Comparison of ENCODE assay signal across 23 cellular contexts in genomic region chr18:52000435-52000834, GRCh38.
DNase-seq lines count a peak whose midpoint lies in the region; ATAC-seq and TF ChIP-seq lines count a peak whose summit lies in the region.
"Had no signal": no experiment of that assay in that cellular context is flagged by ENCODE, and none has a peak within 500 bp of the region (broad histone marks: within the 10 kb centered on the region; RNA-seq: fewer than 3 reads in every experiment).

No MANE protein-coding gene starts in this region.

- H3K4me1 Mint-ChIP-seq in activated B cell treated with CpG ODN at 0.5 μM for 24 hours = peaks cover 22% of the 10 kb centered on the region
- peaks cover 6% of the 10 kb centered on the region for H3K4me1 Mint-ChIP-seq in stimulated activated memory B cell treated with anti-CD40 and anti-IgM and Interleukin-4, amounts not matched to agents 10 μg/mL and 1 μg/mL and 100 μg/mL, for 72 hours
- H3K4me1 Mint-ChIP-seq: CD14-positive monocyte; CD8-positive, alpha-beta memory T cell had no signal

- intact Hi-C loops in activated B cell treated with CpG ODN at 0.5 μM for 24 hours (cut with micrococcal nuclease) = loop anchor here (10.0 kb wide), 2 partner anchors 46 to 64 kb away; no protein-coding TSS in a partner anchor

- H3K27me3 ChIP-seq in effector memory CD4-positive, alpha-beta T cell (replicated peaks; ENCODE audit: control insufficient read depth, insufficient read depth, low read length, poor library complexity, severe bottlenecking) = no peaks in the 10 kb centered on the region
- H3K27me3 ChIP-seq: BE2C; BLaER1 treated with 17β-estradiol and CSF1 and Interleukin-3, amounts not matched to agents 10 nM and 100 nM had no signal

- H3K4me3 Mint-ChIP-seq in activated B cell treated with CpG ODN at 0.5 μM for 24 hours = no peak overlapping the region
- H3K4me3 Mint-ChIP-seq in stimulated activated memory B cell treated with anti-CD40 and anti-IgM and Interleukin-4, amounts not matched to agents 10 μg/mL and 1 μg/mL and 100 μg/mL, for 72 hours = no peak overlapping the region
- H3K4me3 Mint-ChIP-seq: CD14-positive monocyte; CD4-positive, alpha-beta T cell; CD8-positive, alpha-beta memory T cell had no signal

- H3K36me3 ChIP-seq in effector memory CD4-positive, alpha-beta T cell (ENCODE audit: control insufficient read depth, insufficient read depth, low read length) = no peaks in the 10 kb centered on the region
- H3K36me3 ChIP-seq: BE2C; BLaER1 treated with 17β-estradiol and CSF1 and Interleukin-3, amounts not matched to agents 10 nM and 100 nM had no signal

- no peak for TF ChIP-seq CTCF in activated B cell treated with CpG ODN at 0.5 μM for 24 hours (IDR thresholded peaks at IDR 0.05)

- H3K9me3 ChIP-seq in effector memory CD4-positive, alpha-beta T cell (ENCODE audit: control insufficient read depth, low read length) = no peaks in the 10 kb centered on the region
- H3K9me3 ChIP-seq: A549; BE2C; BLaER1 treated with 17β-estradiol and CSF1 and Interleukin-3, amounts not matched to agents 10 nM and 100 nM had no signal

- H3K27me3 Mint-ChIP-seq in activated B cell treated with CpG ODN at 0.5 μM for 24 hours = no peaks in the 10 kb centered on the region
- no peaks in the 10 kb centered on the region for H3K27me3 Mint-ChIP-seq in stimulated activated memory B cell treated with anti-CD40 and anti-IgM and Interleukin-4, amounts not matched to agents 10 μg/mL and 1 μg/mL and 100 μg/mL, for 72 hours
- H3K27me3 Mint-ChIP-seq: CD4-positive, alpha-beta T cell; CD8-positive, alpha-beta memory T cell had no signal

- peaks cover 3% of the 10 kb centered on the region for H3K9me3 Mint-ChIP-seq in activated B cell treated with CpG ODN at 0.5 μM for 24 hours
- H3K9me3 Mint-ChIP-seq in stimulated activated memory B cell treated with anti-CD40 and anti-IgM and Interleukin-4, amounts not matched to agents 10 μg/mL and 1 μg/mL and 100 μg/mL, for 72 hours = no peaks in the 10 kb centered on the region
- H3K9me3 Mint-ChIP-seq: CD4-positive, alpha-beta T cell had no signal

- no peaks in the 10 kb centered on the region for H3K4me1 ChIP-seq in effector memory CD4-positive, alpha-beta T cell (ENCODE audit: control insufficient read depth, insufficient read depth, low read length, poor library complexity, severe bottlenecking)
- H3K4me1 ChIP-seq: A549; BE2C; BLaER1 treated with 17β-estradiol and CSF1 and Interleukin-3, amounts not matched to agents 10 nM and 100 nM had no signal

- no peak overlapping the region for H3K27ac Mint-ChIP-seq in activated B cell treated with CpG ODN at 0.5 μM for 24 hours
- H3K27ac Mint-ChIP-seq in stimulated activated memory B cell treated with anti-CD40 and anti-IgM and Interleukin-4, amounts not matched to agents 10 μg/mL and 1 μg/mL and 100 μg/mL, for 72 hours = no peak overlapping the region
- H3K27ac Mint-ChIP-seq: CD14-positive monocyte; CD4-positive, alpha-beta T cell; CD8-positive, alpha-beta memory T cell had no signal

- no peak for DNase-seq in activated B cell treated with CpG ODN at 0.5 μM for 24 hours
- no peak for DNase-seq in stimulated activated CD4-positive, alpha-beta T cell treated with anti-CD3 and anti-CD28 coated beads, Interleukin-2, amount 100 ng/mL, for 24 hours
- DNase-seq in DMS153 (lab: John Stamatoyannopoulos, UW) = no peak
- no peak for DNase-seq in effector memory CD4-positive, alpha-beta T cell
- DNase-seq: 8988T; ACHN; AML-193; BE2C; CD4-positive, alpha-beta T cell; CD8-positive, alpha-beta memory T cell; DMS 273 treated with DMSO at 0.1 percent for 48 hours; DMS53; DMS79 treated with DMSO at 0.1 percent for 48 hours; GF-D8; GM23248; H7 had no signal

- ATAC-seq in GM18858 (IDR thresholded peaks at IDR 0.05; ENCODE audit: unreplicated experiment) = peak; percentile 47
- peak; percentile 43 for ATAC-seq in HG02759 (IDR thresholded peaks at IDR 0.05; ENCODE audit: unreplicated experiment)
- ATAC-seq in activated B cell treated with CpG ODN at 0.5 μM for 24 hours (ENCODE audit: low read depth) = peak; percentile 42
- ATAC-seq in stimulated activated memory B cell treated with anti-CD40 and anti-IgM and Interleukin-4, amounts not matched to agents 10 μg/mL and 1 μg/mL and 100 μg/mL, for 72 hours = peak; percentile 67
- ATAC-seq: A549, HCT116 had no signal

- H3K36me3 Mint-ChIP-seq in activated B cell treated with CpG ODN at 0.5 μM for 24 hours (ENCODE audit: low read depth) = no peaks in the 10 kb centered on the region
- no peaks in the 10 kb centered on the region for H3K36me3 Mint-ChIP-seq in stimulated activated memory B cell treated with anti-CD40 and anti-IgM and Interleukin-4, amounts not matched to agents 10 μg/mL and 1 μg/mL and 100 μg/mL, for 72 hours
- H3K36me3 Mint-ChIP-seq: CD14-positive monocyte; CD8-positive, alpha-beta memory T cell had no signal

- CTCF ChIA-PET in activated B cell treated with CpG ODN at 0.5 μM for 24 hours (lab: Charles Lee) = no interaction called here

- no peak overlapping the region for H3K4me3 ChIP-seq in effector memory CD4-positive, alpha-beta T cell (ENCODE audit: insufficient read depth, low read depth, low read length, poor library complexity, severe bottlenecking)
- H3K4me3 ChIP-seq: A549; BLaER1 treated with 17β-estradiol and CSF1 and Interleukin-3, amounts not matched to agents 10 nM and 100 nM; GM23248 had no signal

- no peak overlapping the region for H3K27ac ChIP-seq in effector memory CD4-positive, alpha-beta T cell (ENCODE audit: insufficient read depth, low read length, poor library complexity, severe bottlenecking)
- H3K27ac ChIP-seq: A549; BLaER1 treated with 17β-estradiol and CSF1 and Interleukin-3, amounts not matched to agents 10 nM and 100 nM; GM23248 had no signal

- POLR2A ChIA-PET in activated B cell treated with CpG ODN at 0.5 μM for 24 hours (lab: Charles Lee) = no interaction called here
